1 cellular context compared by ENCODE assay signal in genomic region chr11:55867354-55867753, GRCh38. TPM values are rescaled to one million over a fixed set of nuclear protein-coding genes. Genes with fewer than 3 reads are reported as not detected.
"Had no signal": no experiment of that assay in that cellular context is flagged by ENCODE, and none has a peak within 500 bp of the region (broad histone marks: within the 10 kb centered on the region; RNA-seq: fewer than 3 reads in every experiment).

No MANE protein-coding gene starts in this region.

RNA-seq across cellular contexts. Expression of gene TRIM51, which starts 15.7 kb away (rescaled TPM):
- total RNA-seq: G401 had no signal

RNA-seq across cellular contexts. Expression of gene OR5D16, which starts 28.8 kb away (rescaled TPM):
- total RNA-seq: G401 had no signal

RNA-seq across cellular contexts. Expression of gene OR5L2, which starts 40.3 kb away (rescaled TPM):
- total RNA-seq: G401 had no signal

RNA-seq across cellular contexts. Expression of gene OR5W2, which starts 47.0 kb away (rescaled TPM):
- total RNA-seq: G401 had no signal

RNA-seq across cellular contexts. Expression of gene OR5D18, which starts 47.9 kb away (rescaled TPM):
- total RNA-seq: G401 had no signal
